ENCODE assay signal across 8 cellular contexts in the genomic region with DNA sequence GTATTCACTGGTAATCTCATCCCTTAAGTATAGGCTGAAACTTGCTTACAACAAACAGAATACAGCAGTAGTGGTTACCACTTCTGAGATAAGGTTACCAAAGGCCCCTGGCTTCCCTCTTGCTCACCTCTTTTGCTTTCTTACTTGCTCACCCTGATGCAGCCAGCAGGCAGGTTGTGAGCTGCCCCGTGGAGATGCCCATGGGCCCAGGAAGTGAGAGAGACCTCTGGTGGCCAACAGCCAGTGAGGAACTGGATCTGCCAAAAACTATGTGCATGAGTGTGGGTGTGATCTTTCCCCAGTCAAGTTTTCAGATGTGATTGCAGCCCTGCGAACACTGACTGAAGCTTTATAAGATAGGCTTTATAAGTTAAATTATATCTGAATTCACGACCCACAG. TPM values are rescaled to one million over a fixed set of nuclear protein-coding genes. Genes with fewer than 3 reads are reported as not detected.
DNase-seq lines count a peak whose midpoint lies in the region; ATAC-seq and TF ChIP-seq lines count a peak whose summit lies in the region.

No MANE protein-coding gene starts in this region.

- no peak for DNase-seq in AG09319 (ENCODE audit: extremely low read depth, low read depth)
- DNase-seq in GM13976 (ENCODE audit: low spot score), result peak; percentile 25
- DNase-seq in activated CD4-positive, alpha-beta memory T cell treated with anti-CD3 and anti-CD28 coated beads, Interleukin-2, amount 10 ng/mL, durations not matched to agents 7 days and 5 days, result peak; percentile 27
- DNase-seq in retinal pigment epithelial cell (ENCODE audit: low read depth), result no peak
- DNase-seq in ovary, result no peak
- DNase-seq in prostate gland (ENCODE audit: low spot score), result no peak
- DNase-seq in Right ventricle myocardium superior, result no peak

- H3K9me3 ChIP-seq in ovary (no peaks in the 10 kb centered on the region), prostate gland (no peaks in the 10 kb centered on the region)

- ATAC-seq in HG03442 (IDR thresholded peaks at IDR 0.05; ENCODE audit: unreplicated experiment) (peak; percentile 70), Right ventricle myocardium superior (ENCODE audit: poor library complexity) (no peak)

- TF ChIP-seq CTCF in AG09319 (IDR thresholded peaks at IDR 0.05; ENCODE audit: low read depth, low read length) (peak; percentile 17), GM13976 (IDR thresholded peaks at IDR 0.05; ENCODE audit: borderline replicate concordance, control extremely low read depth, extremely low read depth, insufficient read depth, missing control alignments) (no peak), retinal pigment epithelial cell (conservative IDR thresholded peaks at IDR 0.05; ENCODE audit: low read depth, low read length) (peak; percentile 65), ovary (IDR thresholded peaks at IDR 0.05) (no peak), prostate gland (IDR thresholded peaks at IDR 0.05) (no peak)

- CTCF ChIA-PET in activated CD4-positive, alpha-beta memory T cell treated with anti-CD3 and anti-CD28 coated beads, Interleukin-2, amount 10 ng/mL, durations not matched to agents 7 days and 5 days (lab: Charles Lee), result interaction anchor here (1.0 to 2.0 kb wide), 2 partner anchors 12 to 201 kb away, joined by 5 read pairs; no protein-coding TSS in a partner anchor

- H3K27me3 ChIP-seq in ovary (no peaks in the 10 kb centered on the region), prostate gland (replicated peaks; ENCODE audit: insufficient read depth) (no peaks in the 10 kb centered on the region)

- no peaks in the 10 kb centered on the region for H3K9me3 Mint-ChIP-seq in activated CD4-positive, alpha-beta memory T cell treated with anti-CD3 and anti-CD28 coated beads, Interleukin-2, amount 10 ng/mL, durations not matched to agents 7 days and 5 days

- H3K27me3 Mint-ChIP-seq in activated CD4-positive, alpha-beta memory T cell treated with anti-CD3 and anti-CD28 coated beads, Interleukin-2, amount 10 ng/mL, durations not matched to agents 7 days and 5 days, result no peaks in the 10 kb centered on the region

- no peak overlapping the region for H3K4me3 Mint-ChIP-seq in activated CD4-positive, alpha-beta memory T cell treated with anti-CD3 and anti-CD28 coated beads, Interleukin-2, amount 10 ng/mL, durations not matched to agents 7 days and 5 days

- no peak for TF ChIP-seq EP300 in ovary (IDR thresholded peaks at IDR 0.05)

- 73 to 77% (median 76%) methylated on average over 3 of the region's 3 CpGs for WGBS in ovary, 3 donors
- 65% methylated on average over 3 of the region's 3 CpGs for WGBS in prostate gland

- H3K27ac Mint-ChIP-seq in activated CD4-positive, alpha-beta memory T cell treated with anti-CD3 and anti-CD28 coated beads, Interleukin-2, amount 10 ng/mL, durations not matched to agents 7 days and 5 days, result no peak overlapping the region

- H3K27ac ChIP-seq in ovary, result no peak overlapping the region
- H3K27ac ChIP-seq in prostate gland, result no peak overlapping the region

- intact Hi-C loops in ovary (cut with DNase I) (no loop called here), prostate gland (cut with DNase I) (no loop called here), Right ventricle myocardium superior (cut with DNase I) (no loop called here)

- H3K36me3 Mint-ChIP-seq in activated CD4-positive, alpha-beta memory T cell treated with anti-CD3 and anti-CD28 coated beads, Interleukin-2, amount 10 ng/mL, durations not matched to agents 7 days and 5 days (ENCODE audit: low read depth), result no peaks in the 10 kb centered on the region

- H3K4me1 ChIP-seq in ovary (ENCODE audit: insufficient read depth) (no peaks in the 10 kb centered on the region), prostate gland (replicated peaks) (no peaks in the 10 kb centered on the region)

- POLR2A ChIA-PET in activated CD4-positive, alpha-beta memory T cell treated with anti-CD3 and anti-CD28 coated beads, Interleukin-2, amount 10 ng/mL, durations not matched to agents 7 days and 5 days (lab: Charles Lee), result no interaction called here

- TF ChIP-seq POLR2A in ovary (IDR thresholded peaks at IDR 0.05), result no peak
- TF ChIP-seq POLR2A in prostate gland (IDR thresholded peaks at IDR 0.05), result no peak

- H3K4me3 ChIP-seq in retinal pigment epithelial cell (ENCODE audit: low read length) (no peak overlapping the region), ovary (no peak overlapping the region), prostate gland (no peak overlapping the region)

- H3K4me1 Mint-ChIP-seq in activated CD4-positive, alpha-beta memory T cell treated with anti-CD3 and anti-CD28 coated beads, Interleukin-2, amount 10 ng/mL, durations not matched to agents 7 days and 5 days, result peaks cover 1% of the 10 kb centered on the region

- in situ Hi-C loops in GM13976 (cut with MboI; ENCODE audit: low sequenced_read_pairs, unreplicated experiment), result no loop called here

- H3K36me3 ChIP-seq in ovary (no peaks in the 10 kb centered on the region), prostate gland (no peaks in the 10 kb centered on the region)

RNA-seq across cellular contexts. Expression of gene NMNAT3, which starts 48.7 kb away (rescaled TPM):
- under 1 TPM; 0.15 to 0.18 TPM for total RNA-seq in activated CD4-positive, alpha-beta memory T cell treated with anti-CD3 and anti-CD28 coated beads, Interleukin-2, amount 10 ng/mL, durations not matched to agents 7 days and 5 days
- total RNA-seq in ovary (10 to 100 TPM; 19.0 to 31.2 (median 23.6) TPM), prostate gland (10 to 100 TPM; 11.9 to 15.6 TPM), Right ventricle myocardium superior (12.1 TPM)
- 10 to 100 TPM; 15.8 to 21.1 TPM for polyA plus RNA-seq in ovary

Comparison
In these comparisons a context has a peak if more than half of its experiments do, and no peak if none do; other contexts are left out.
1. DNase-seq: peak in GM13976 (single experiment) and activated CD4-positive, alpha-beta memory T cell treated with anti-CD3 and anti-CD28 coated beads, Interleukin-2, amount 10 ng/mL, durations not matched to agents 7 days and 5 days (single experiment); none in AG09319 (single experiment), retinal pigment epithelial cell (single experiment), ovary (0 of 5), prostate gland (single experiment) and Right ventricle myocardium superior (single experiment).
2. CTCF ChIP-seq: peak in AG09319 (single experiment) and retinal pigment epithelial cell (single experiment); none in GM13976 (single experiment), ovary (0 of 3) and prostate gland (0 of 4).
3. RNA of gene NMNAT3, which starts 48.7 kb away (total RNA-seq): 19.0 to 31.2 TPM in ovary, 11.9 to 15.6 TPM in prostate gland and 12.1 TPM in Right ventricle myocardium superior (single experiment); 0.15 to 0.18 TPM in activated CD4-positive, alpha-beta memory T cell treated with anti-CD3 and anti-CD28 coated beads, Interleukin-2, amount 10 ng/mL, durations not matched to agents 7 days and 5 days; every median in the first group is over 10 times any median in the second.